29 cellular contexts compared by ENCODE assay signal in the genomic region with DNA sequence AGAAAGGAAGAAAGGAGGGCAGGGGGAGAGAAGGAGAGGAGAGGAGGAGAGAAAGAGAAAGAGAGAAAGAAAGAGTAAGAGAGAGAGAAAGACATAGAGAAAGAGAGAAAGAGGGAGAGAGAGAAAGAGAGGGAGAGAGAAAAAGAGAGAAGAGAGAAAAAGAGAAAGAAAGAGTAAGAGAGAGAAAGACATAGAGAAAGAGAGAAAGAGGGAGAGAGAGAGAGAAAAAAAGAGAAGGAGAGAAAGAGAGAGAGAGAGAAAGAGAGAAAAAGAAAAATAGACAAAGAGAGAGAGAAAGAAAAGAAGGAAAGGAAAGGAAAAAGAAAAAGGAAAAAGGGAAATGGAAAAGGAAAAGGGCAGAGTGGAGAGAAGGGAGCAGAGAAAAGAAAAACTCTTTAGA.
"Had no signal": no experiment of that assay in that cellular context is flagged by ENCODE, and none has a peak within 500 bp of the region (broad histone marks: within the 10 kb centered on the region; RNA-seq: fewer than 3 reads in every experiment).

No MANE protein-coding gene starts in this region.

- H3K4me1 ChIP-seq: colonic mucosa, vagina had no signal

- H3K36me3 ChIP-seq: colonic mucosa, gastroesophageal sphincter, heart right ventricle, sigmoid colon, stomach, thyroid gland, vagina had no signal

- H3K27ac ChIP-seq: colonic mucosa, epithelial cell of prostate, gastroesophageal sphincter, heart right ventricle, sigmoid colon, stomach, thyroid gland, vagina had no signal

- H3K9me3 ChIP-seq: colonic mucosa, gastroesophageal sphincter, thyroid gland, vagina had no signal

- H3K4me3 ChIP-seq: colonic mucosa, gastroesophageal sphincter, heart right ventricle, psoas muscle, sigmoid colon, stomach, thyroid gland, vagina had no signal

- H3K4me1 Mint-ChIP-seq: immature natural killer cell; naive thymus-derived CD4-positive, alpha-beta T cell; stimulated activated effector memory CD8-positive, alpha-beta T cell treated with anti-CD3 and anti-CD28 coated beads, Interleukin-12 subunit alpha, Interleukin-12 subunit beta, amount 100 ng/mL, for 72 hours had no signal

- ATAC-seq: esophagus mucosa; gastroesophageal sphincter; heart right ventricle; left lobe of liver; naive thymus-derived CD4-positive, alpha-beta T cell; psoas muscle; right cardiac atrium; stimulated activated effector memory CD8-positive, alpha-beta T cell treated with anti-CD3 and anti-CD28 coated beads, Interleukin-12 subunit alpha, Interleukin-12 subunit beta, amount 100 ng/mL, for 72 hours had no signal

- H3K4me3 Mint-ChIP-seq: dendritic cell treated with granulocyte-macrophage colony-stimulating factor and Interleukin-4, amounts not matched to agents 40 ng/mL and 50 ng/mL, for 4 days; endodermal cell; immature natural killer cell; naive thymus-derived CD4-positive, alpha-beta T cell; nephron progenitor cell; stimulated activated effector memory CD8-positive, alpha-beta T cell treated with anti-CD3 and anti-CD28 coated beads, Interleukin-12 subunit alpha, Interleukin-12 subunit beta, amount 100 ng/mL, for 72 hours had no signal

- H3K27me3 Mint-ChIP-seq: dendritic cell treated with granulocyte-macrophage colony-stimulating factor and Interleukin-4, amounts not matched to agents 40 ng/mL and 50 ng/mL, for 4 days; naive thymus-derived CD4-positive, alpha-beta T cell had no signal

- DNase-seq: colonic mucosa; effector CD8-positive, alpha-beta T cell; endodermal cell; foreskin fibroblast; heart right ventricle; hippocampal formation; immature natural killer cell; islet precursor cell; mesenchymal stem cell; midbrain; naive thymus-derived CD4-positive, alpha-beta T cell; nephron progenitor cell; nucleus accumbens; psoas muscle; right cardiac atrium; sigmoid colon; stimulated activated CD4-positive, alpha-beta T cell treated with anti-CD3 and anti-CD28 coated beads, Interleukin-2, amount 100 ng/mL, for 24 hours; stimulated activated CD4-positive, alpha-beta T cell treated with anti-CD3 and anti-CD28 coated beads, Interleukin-4, amount 100 ng/mL, for 24 hours; stimulated activated naive CD4-positive, alpha-beta T cell treated with Interleukin-2 at 50 U/mL for 16 hours; stomach; thyroid gland; trophoblast cell had no signal

- H3K27ac Mint-ChIP-seq: dendritic cell treated with granulocyte-macrophage colony-stimulating factor and Interleukin-4, amounts not matched to agents 40 ng/mL and 50 ng/mL, for 4 days; endodermal cell; immature natural killer cell; naive thymus-derived CD4-positive, alpha-beta T cell; nephron progenitor cell; stimulated activated effector memory CD8-positive, alpha-beta T cell treated with anti-CD3 and anti-CD28 coated beads, Interleukin-12 subunit alpha, Interleukin-12 subunit beta, amount 100 ng/mL, for 72 hours had no signal

- H3K36me3 Mint-ChIP-seq: immature natural killer cell; naive thymus-derived CD4-positive, alpha-beta T cell; stimulated activated effector memory CD8-positive, alpha-beta T cell treated with anti-CD3 and anti-CD28 coated beads, Interleukin-12 subunit alpha, Interleukin-12 subunit beta, amount 100 ng/mL, for 72 hours had no signal

- H3K27me3 ChIP-seq: colonic mucosa, gastroesophageal sphincter, heart right ventricle, sigmoid colon, stomach, thyroid gland, vagina had no signal
